In genomic region chr17:43438626-43439529, GRCh38 we compare ENCODE assay signal across 21 cellular contexts. TPM values are rescaled to one million over a fixed set of nuclear protein-coding genes. Genes with fewer than 3 reads are reported as not detected.
A peak's percentile ranks its signal among the peaks of the same experiment; 100 is the strongest.
DNase-seq lines count a peak whose midpoint lies in the region; ATAC-seq and TF ChIP-seq lines count a peak whose summit lies in the region.
"Had no signal": no experiment of that assay in that cellular context is flagged by ENCODE, and none has a peak within 500 bp of the region (broad histone marks: within the 10 kb centered on the region; RNA-seq: fewer than 3 reads in every experiment).

No MANE protein-coding gene starts in this region.

- peak; percentile 73 for ATAC-seq in WTC11
- no peak for ATAC-seq in GM19395 (IDR thresholded peaks at IDR 0.05; ENCODE audit: unreplicated experiment)
- ATAC-seq in CD8-positive, alpha-beta T cell, result no peak
- ATAC-seq: activated CD8-positive, alpha-beta T cell treated with anti-CD3 and anti-CD28 coated beads, Interleukin-2, amount 10 ng/mL, durations not matched to agents 7 days and 5 days; stimulated activated memory B cell treated with anti-CD40 and anti-IgM and Interleukin-4, amounts not matched to agents 10 μg/mL and 1 μg/mL and 100 μg/mL, for 72 hours had no signal

- TF ChIP-seq CTCF in WTC11 (IDR thresholded peaks at IDR 0.05) (no peak), neural progenitor cell (IDR thresholded peaks at IDR 0.05) (no peak)
- TF ChIP-seq CTCF in CD8-positive, alpha-beta T cell (IDR thresholded peaks at IDR 0.05), result no peak

- peak overlapping the region; percentile 53 for H3K27ac Mint-ChIP-seq in WTC11
- H3K27ac Mint-ChIP-seq in neural progenitor cell, result peak overlapping the region; percentile 72
- H3K27ac Mint-ChIP-seq in CD8-positive, alpha-beta T cell, result no peak overlapping the region
- H3K27ac Mint-ChIP-seq: activated B cell treated with CpG ODN at 0.5 μM for 24 hours; activated CD8-positive, alpha-beta T cell treated with anti-CD3 and anti-CD28 coated beads, Interleukin-2, amount 10 ng/mL, durations not matched to agents 7 days and 5 days; activated T-helper 1 cell treated with anti-CD3 and anti-CD28 coated beads, Interleukin-12 subunit alpha, Interleukin-12 subunit beta, Interleukin-2, Interleukin-4 antibody, amounts not matched to agents 30 ng/mL and 10 ng/mL and 1 ng/mL, durations not matched to agents 14 hours and 24 hours and 36 hours; stimulated activated memory B cell treated with anti-CD40 and anti-IgM and Interleukin-4, amounts not matched to agents 10 μg/mL and 1 μg/mL and 100 μg/mL, for 72 hours; T-helper 1 cell treated with Interleukin-12 subunit alpha and Interleukin-12 subunit beta and Interleukin-4 antibody, amounts not matched to agents 30 μg/mL and 1 μg/mL, for 36 hours had no signal

- H3K27me3 ChIP-seq in neural progenitor cell, result no peaks in the 10 kb centered on the region
- no peaks in the 10 kb centered on the region for H3K27me3 ChIP-seq in CD8-positive, alpha-beta T cell (ENCODE audit: insufficient read depth, low read length)
- H3K27me3 ChIP-seq: upper lobe of left lung had no signal

- peaks cover 9% of the 10 kb centered on the region for H3K4me1 ChIP-seq in neural progenitor cell
- no peaks in the 10 kb centered on the region for H3K4me1 ChIP-seq in CD8-positive, alpha-beta T cell (ENCODE audit: insufficient read depth, low read length)
- H3K4me1 ChIP-seq: spleen, upper lobe of left lung had no signal

- no peaks in the 10 kb centered on the region for H3K79me2 ChIP-seq in neural progenitor cell (ENCODE audit: low read depth)

- no peaks in the 10 kb centered on the region; the same call in 1 of the 2 replicates for H3K27me3 Mint-ChIP-seq in WTC11 (ENCODE audit: low read depth)
- peaks cover 5% of the 10 kb centered on the region for H3K27me3 Mint-ChIP-seq in neural progenitor cell (ENCODE audit: insufficient read depth, low read depth)
- H3K27me3 Mint-ChIP-seq in CD8-positive, alpha-beta T cell (ENCODE audit: low read depth), result peaks cover 9% of the 10 kb centered on the region

- H3K36me3 Mint-ChIP-seq in WTC11 (no peaks in the 10 kb centered on the region), neural progenitor cell (no peaks in the 10 kb centered on the region)
- no peaks in the 10 kb centered on the region for H3K36me3 Mint-ChIP-seq in CD8-positive, alpha-beta T cell
- H3K36me3 Mint-ChIP-seq: stimulated activated memory B cell treated with anti-CD40 and anti-IgM and Interleukin-4, amounts not matched to agents 10 μg/mL and 1 μg/mL and 100 μg/mL, for 72 hours had no signal

- peak overlapping the region; percentile 1 for H2AFZ ChIP-seq in neural progenitor cell (replicated peaks)

- H3K9me3 ChIP-seq in neural progenitor cell (ENCODE audit: low read depth), result no peaks in the 10 kb centered on the region
- H3K9me3 ChIP-seq in CD8-positive, alpha-beta T cell (ENCODE audit: low read length), result no peaks in the 10 kb centered on the region
- H3K9me3 ChIP-seq: spleen, upper lobe of left lung had no signal

- H3K9me3 Mint-ChIP-seq in WTC11 (no peaks in the 10 kb centered on the region), neural progenitor cell (no peaks in the 10 kb centered on the region)
- H3K9me3 Mint-ChIP-seq in CD8-positive, alpha-beta T cell, result no peaks in the 10 kb centered on the region
- H3K9me3 Mint-ChIP-seq: activated B cell treated with CpG ODN at 0.5 μM for 24 hours; activated T-helper 1 cell treated with anti-CD3 and anti-CD28 coated beads, Interleukin-12 subunit alpha, Interleukin-12 subunit beta, Interleukin-2, Interleukin-4 antibody, amounts not matched to agents 30 ng/mL and 10 ng/mL and 1 ng/mL, durations not matched to agents 14 hours and 24 hours and 36 hours; stimulated activated memory B cell treated with anti-CD40 and anti-IgM and Interleukin-4, amounts not matched to agents 10 μg/mL and 1 μg/mL and 100 μg/mL, for 72 hours; T-helper 1 cell treated with Interleukin-12 subunit alpha and Interleukin-12 subunit beta and Interleukin-4 antibody, amounts not matched to agents 30 μg/mL and 1 μg/mL, for 36 hours had no signal

- no peaks in the 10 kb centered on the region for H3K36me3 ChIP-seq in neural progenitor cell
- H3K36me3 ChIP-seq in CD8-positive, alpha-beta T cell (ENCODE audit: insufficient read depth, low read length), result no peaks in the 10 kb centered on the region
- H3K36me3 ChIP-seq: spleen, upper lobe of left lung had no signal

- peak overlapping the region; percentile 64 for H3K27ac ChIP-seq in neural progenitor cell
- H3K27ac ChIP-seq in CD8-positive, alpha-beta T cell (ENCODE audit: low read depth, low read length), result no peak overlapping the region
- H3K27ac ChIP-seq: spleen, upper lobe of left lung had no signal

- peaks cover 12% of the 10 kb centered on the region for H3F3A ChIP-seq in neural progenitor cell (ENCODE audit: low read depth)

- intact Hi-C loops in CD8-positive, alpha-beta T cell (cut with DNase I, micrococcal nuclease), result no loop called here

- H3K4me1 Mint-ChIP-seq in WTC11, result peaks cover 8% of the 10 kb centered on the region
- peaks cover 15% of the 10 kb centered on the region for H3K4me1 Mint-ChIP-seq in neural progenitor cell
- no peaks in the 10 kb centered on the region for H3K4me1 Mint-ChIP-seq in CD8-positive, alpha-beta T cell (ENCODE audit: low read depth)
- H3K4me1 Mint-ChIP-seq: activated B cell treated with CpG ODN at 0.5 μM for 24 hours; stimulated activated memory B cell treated with anti-CD40 and anti-IgM and Interleukin-4, amounts not matched to agents 10 μg/mL and 1 μg/mL and 100 μg/mL, for 72 hours had no signal

- DNase-seq in NCI-H1105 (lab: John Stamatoyannopoulos, UW) (peak; percentile 0), NCI-H1105 treated with DMSO at 0.1 percent for 48 hours (lab: John Stamatoyannopoulos, UW) (no peak), NCI-H1694 (lab: John Stamatoyannopoulos, UW) (peak; percentile 80), WTC11 (ENCODE audit: low spot score) (peak; percentile 22), neural progenitor cell (ENCODE audit: low spot score) (peak; percentile 43), KG1 (lab: John Stamatoyannopoulos, UW) (no peak)
- no peak for DNase-seq in CD8-positive, alpha-beta T cell
- DNase-seq: 8988T; activated B cell treated with CpG ODN at 0.5 μM for 24 hours; activated CD8-positive, alpha-beta T cell treated with anti-CD3 and anti-CD28 coated beads, Interleukin-2, amount 10 ng/mL, durations not matched to agents 7 days and 5 days; C1 segment of cervical spinal cord; DMS79; effector memory CD4-positive, alpha-beta T cell; NCI-H1048; NK-92 treated with Interleukin-12 subunit alpha and Interleukin-12 subunit beta, amount 100 ng/mL, for 24 hours; spleen; upper lobe of left lung had no signal

- no peaks in the 10 kb centered on the region for H4K20me1 ChIP-seq in neural progenitor cell (ENCODE audit: low read depth)

- peak overlapping the region; percentile 41 for H3K4me2 ChIP-seq in neural progenitor cell

- CTCF ChIA-PET in WTC11 (lab: Charles Lee), result interaction anchor here (0.6 to 1.1 kb wide), 3 partner anchors 9 to 45 kb away, joined by 3 to 5 read pairs (median 3); partner anchors contain the start of gene DHX8
- CTCF ChIA-PET in CD8-positive, alpha-beta T cell (lab: Charles Lee), result no interaction called here

- H3K4me3 ChIP-seq in neural progenitor cell, result no peak overlapping the region
- H3K4me3 ChIP-seq in CD8-positive, alpha-beta T cell (ENCODE audit: low read depth, low read length), result no peak overlapping the region
- H3K4me3 ChIP-seq: spleen, upper lobe of left lung had no signal

- no peak overlapping the region for H3K9ac ChIP-seq in neural progenitor cell

- POLR2A ChIA-PET in WTC11 (lab: Charles Lee), result no interaction called here
- POLR2A ChIA-PET in CD8-positive, alpha-beta T cell (lab: Charles Lee), result interaction anchor here (0.6 kb wide), 1 partner anchor 35 kb away, joined by 4 read pairs; no protein-coding TSS in a partner anchor

- no peak overlapping the region for H3K4me3 Mint-ChIP-seq in WTC11
- no peak overlapping the region for H3K4me3 Mint-ChIP-seq in neural progenitor cell
- H3K4me3 Mint-ChIP-seq in CD8-positive, alpha-beta T cell, result no peak overlapping the region
- H3K4me3 Mint-ChIP-seq: activated B cell treated with CpG ODN at 0.5 μM for 24 hours; activated CD8-positive, alpha-beta T cell treated with anti-CD3 and anti-CD28 coated beads, Interleukin-2, amount 10 ng/mL, durations not matched to agents 7 days and 5 days; activated T-helper 1 cell treated with anti-CD3 and anti-CD28 coated beads, Interleukin-12 subunit alpha, Interleukin-12 subunit beta, Interleukin-2, Interleukin-4 antibody, amounts not matched to agents 30 ng/mL and 10 ng/mL and 1 ng/mL, durations not matched to agents 14 hours and 24 hours and 36 hours; stimulated activated memory B cell treated with anti-CD40 and anti-IgM and Interleukin-4, amounts not matched to agents 10 μg/mL and 1 μg/mL and 100 μg/mL, for 72 hours; T-helper 1 cell treated with Interleukin-12 subunit alpha and Interleukin-12 subunit beta and Interleukin-4 antibody, amounts not matched to agents 30 μg/mL and 1 μg/mL, for 36 hours had no signal

TF ChIP-seq in WTC11, 78 proteins besides CTCF, POLR2A, EP300 and RAD21 (continues in another document):
- TF ChIP-seq TCF7 (CRISPR knock-in tag; IDR thresholded peaks at IDR 0.05; ENCODE audit: low read depth), result no peak
- no peak for TF ChIP-seq NFYB (CRISPR knock-in tag; conservative IDR thresholded peaks at IDR 0.05; ENCODE audit: low read depth)

RNA-seq across cellular contexts. Expression of gene ARL4D, which starts 40.1 kb away (rescaled TPM):
- total RNA-seq in WTC11 (2021) (11.9 to 13.4 TPM (median 13.0 TPM) in 3 replicates), neural progenitor cell (ENCODE audit: low replicate concordance) (9.2 and 18.6 TPM in 2 replicates)
- total RNA-seq in CD8-positive, alpha-beta T cell, result 1 to 10 TPM; 2.9 to 4.1 TPM

RNA-seq across cellular contexts. Expression of gene DHX8, which starts 44.9 kb away (rescaled TPM):
- total RNA-seq in WTC11 (2021) (47.9 to 58.5 TPM (median 58.3 TPM) in 3 replicates), neural progenitor cell (ENCODE audit: low replicate concordance) (46.8 and 134 TPM in 2 replicates)
- total RNA-seq in CD8-positive, alpha-beta T cell, result 100 to 1,000 TPM; 125 to 130 TPM

Comparison
In these comparisons a context has a peak if more than half of its experiments do, and no peak if none do; other contexts are left out.
1. DNase-seq: peak in NCI-H1105 (single experiment), NCI-H1694 (single experiment), WTC11 (single experiment) and neural progenitor cell (single experiment); none in NCI-H1105 treated with DMSO at 0.1 percent for 48 hours (single experiment), KG1 (single experiment) and CD8-positive, alpha-beta T cell (0 of 7).